In genomic region chr7:139439375-139439774, GRCh38 we compare ENCODE assay signal across 29 cellular contexts. TPM values are rescaled to one million over a fixed set of nuclear protein-coding genes. Genes with fewer than 3 reads are reported as not detected.
"Had no signal": no experiment of that assay in that cellular context is flagged by ENCODE, and none has a peak within 500 bp of the region (broad histone marks: within the 10 kb centered on the region; RNA-seq: fewer than 3 reads in every experiment).

No MANE protein-coding gene starts in this region.

- H3K9me3 Mint-ChIP-seq: activated naive CD4-positive, alpha-beta T cell treated with anti-CD3 and anti-CD28 coated beads, Interleukin-2, amount 10 ng/mL, durations not matched to agents 7 days and 5 days; dendritic cell treated with granulocyte-macrophage colony-stimulating factor and Interleukin-4, amounts not matched to agents 40 ng/mL and 50 ng/mL, for 4 days; endodermal cell; nephron had no signal

- H3K36me3 ChIP-seq: brain microvascular endothelial cell, esophagus muscularis mucosa, heart right ventricle, left lung, lower lobe of right lung, neutrophil, ovary, right lobe of liver, vagina had no signal

- H3K4me3 ChIP-seq: esophagus muscularis mucosa, heart right ventricle, left lung, lower lobe of right lung, ovary, right lobe of liver, skin epidermis, testis, vagina had no signal

- H3K27ac ChIP-seq: brain microvascular endothelial cell, esophagus muscularis mucosa, foreskin keratinocyte, heart right ventricle, left lung, lower lobe of right lung, neutrophil, ovary, right lobe of liver, skin epidermis, testis, vagina, VCaP had no signal

- H3K27me3 Mint-ChIP-seq: activated naive CD4-positive, alpha-beta T cell treated with anti-CD3 and anti-CD28 coated beads, Interleukin-2, amount 10 ng/mL, durations not matched to agents 7 days and 5 days; dendritic cell treated with granulocyte-macrophage colony-stimulating factor and Interleukin-4, amounts not matched to agents 40 ng/mL and 50 ng/mL, for 4 days; progenitor cell of endocrine pancreas had no signal

- H3K36me3 Mint-ChIP-seq: activated naive CD4-positive, alpha-beta T cell treated with anti-CD3 and anti-CD28 coated beads, Interleukin-2, amount 10 ng/mL, durations not matched to agents 7 days and 5 days had no signal

- H3K27me3 ChIP-seq: brain microvascular endothelial cell, esophagus muscularis mucosa, foreskin keratinocyte, heart right ventricle, left lung, neutrophil, ovary, right lobe of liver, testis, vagina had no signal

- H3K9me3 ChIP-seq: esophagus muscularis mucosa, heart right ventricle, left lung, lower lobe of right lung, neutrophil, ovary, right lobe of liver, testis, vagina had no signal

- H3K4me3 Mint-ChIP-seq: activated naive CD4-positive, alpha-beta T cell treated with anti-CD3 and anti-CD28 coated beads, Interleukin-2, amount 10 ng/mL, durations not matched to agents 7 days and 5 days; dendritic cell treated with granulocyte-macrophage colony-stimulating factor and Interleukin-4, amounts not matched to agents 40 ng/mL and 50 ng/mL, for 4 days; endodermal cell; nephron had no signal

- H3K27ac Mint-ChIP-seq: activated naive CD4-positive, alpha-beta T cell treated with anti-CD3 and anti-CD28 coated beads, Interleukin-2, amount 10 ng/mL, durations not matched to agents 7 days and 5 days; dendritic cell treated with granulocyte-macrophage colony-stimulating factor and Interleukin-4, amounts not matched to agents 40 ng/mL and 50 ng/mL, for 4 days; endodermal cell; nephron; progenitor cell of endocrine pancreas had no signal

- DNase-seq: activated CD4-positive, alpha-beta T cell treated with anti-CD3 and anti-CD28 coated beads for 48 hours; activated CD4-positive, alpha-beta T cell treated with anti-CD3 and anti-CD28 coated beads, Interleukin-2, amount 50 U/mL, for 48 hours; activated CD8-positive, alpha-beta memory T cell treated with anti-CD3 and anti-CD28 coated beads for 24 hours; activated effector memory CD4-positive, alpha-beta T cell treated with anti-CD3 and anti-CD28 coated beads, Interleukin-2, amount 50 U/mL, for 16 hours; activated naive CD4-positive, alpha-beta T cell treated with anti-CD3 and anti-CD28 coated beads, Interleukin-2, amount 10 ng/mL, durations not matched to agents 7 days and 5 days; amniotic stem cell; brain microvascular endothelial cell; caudate nucleus; endodermal cell; heart right ventricle; left lung; lower lobe of right lung; ovary; right lobe of liver; stimulated activated CD4-positive, alpha-beta T cell treated with anti-CD3 and anti-CD28 coated beads, Interleukin-12 subunit alpha, Interleukin-12 subunit beta, amount 100 ng/mL, for 4 hours; stimulated activated CD4-positive, alpha-beta T cell treated with anti-CD3 and anti-CD28 coated beads, Interleukin-4, amount 100 ng/mL, for 1 hour; stimulated activated naive CD8-positive, alpha-beta T cell treated with anti-CD3 and anti-CD28 coated beads, Interleukin-15, Interleukin-2, amounts not matched to agents 100 U/mL and 50 U/mL, for 24 hours; T-helper 1 cell; testis had no signal

- H3K4me1 ChIP-seq: right lobe of liver, testis had no signal

RNA-seq across cellular contexts. Expression of gene KLRG2, which starts 44.1 kb away (rescaled TPM):
- total RNA-seq: glomerular endothelial cell, ovary, right lobe of liver had no signal
- polyA plus RNA-seq: heart right ventricle had no signal
